In the genomic region with DNA sequence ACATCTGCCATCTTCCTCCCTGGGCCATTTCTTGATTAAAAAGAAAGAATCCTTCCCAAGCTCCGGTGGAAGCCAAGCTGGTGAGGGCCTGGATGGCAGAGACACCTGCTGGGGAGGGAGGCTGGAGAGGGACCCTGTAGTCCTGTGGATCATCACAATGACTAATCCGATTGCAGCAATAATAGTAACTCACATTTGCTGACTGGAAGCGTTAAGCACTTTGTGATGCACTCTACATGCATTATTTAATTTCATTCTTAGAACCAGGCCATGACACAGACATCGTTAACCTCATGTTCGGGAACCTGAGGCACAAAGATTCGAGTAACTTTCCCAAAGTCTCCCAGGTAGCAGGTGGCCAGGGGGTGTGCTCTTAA, we compare ENCODE assay signal across 21 cellular contexts. TPM values are rescaled to one million over a fixed set of nuclear protein-coding genes. Genes with fewer than 3 reads are reported as not detected.
A peak's percentile ranks its signal among the peaks of the same experiment; 100 is the strongest.
DNase-seq lines count a peak whose midpoint lies in the region; ATAC-seq and TF ChIP-seq lines count a peak whose summit lies in the region.
"Had no signal": no experiment of that assay in that cellular context is flagged by ENCODE, and none has a peak within 500 bp of the region (broad histone marks: within the 10 kb centered on the region; RNA-seq: fewer than 3 reads in every experiment).

No MANE protein-coding gene starts in this region.

- H3K4me2 ChIP-seq in GM23248 (ENCODE audit: unreplicated experiment) (no peak overlapping the region), osteoblast (ENCODE audit: insufficient read depth, low read length) (no peak overlapping the region)
- H3K4me2 ChIP-seq: A549 had no signal

- H3K9me2 ChIP-seq in GM23248 (ENCODE audit: insufficient read depth), result no peaks in the 10 kb centered on the region

- TF ChIP-seq CTCF in osteoblast (IDR thresholded peaks at IDR 0.05; ENCODE audit: extremely low read depth, low read depth, low read length) (peak; percentile 11), uterus (IDR thresholded peaks at IDR 0.05) (no peak)
- no peak for TF ChIP-seq CTCF in CD8-positive, alpha-beta T cell (IDR thresholded peaks at IDR 0.05)

- TF ChIP-seq POLR2A in uterus (IDR thresholded peaks at IDR 0.05), result no peak

- no peaks in the 10 kb centered on the region for H3K9me3 Mint-ChIP-seq in CD8-positive, alpha-beta T cell

- H3K4me1 Mint-ChIP-seq in CD8-positive, alpha-beta T cell (ENCODE audit: low read depth), result peaks cover 7% of the 10 kb centered on the region

- H3K4me3 ChIP-seq in GM23248, result no peak overlapping the region
- H3K4me3 ChIP-seq in osteoblast (ENCODE audit: insufficient read depth, low read length), result no peak overlapping the region
- no peak overlapping the region for H3K4me3 ChIP-seq in CD8-positive, alpha-beta T cell (ENCODE audit: low read depth, low read length)
- no peak overlapping the region for H3K4me3 ChIP-seq in uterus
- H3K4me3 ChIP-seq: A549, SJCRH30 had no signal

- H3K36me3 ChIP-seq in GM23248 (ENCODE audit: low read depth) (no peaks in the 10 kb centered on the region), osteoblast (ENCODE audit: insufficient read depth, low read length) (no peaks in the 10 kb centered on the region), uterus (no peaks in the 10 kb centered on the region)
- no peaks in the 10 kb centered on the region for H3K36me3 ChIP-seq in CD8-positive, alpha-beta T cell (ENCODE audit: insufficient read depth, low read length)
- H3K36me3 ChIP-seq: SJCRH30 had no signal

- in situ Hi-C loops in GM23248 (cut with MboI), result loop anchor here (25.0 kb wide), 1 partner anchor 674 kb away; no protein-coding TSS in a partner anchor

- peaks cover 2% of the 10 kb centered on the region for H3K36me3 Mint-ChIP-seq in CD8-positive, alpha-beta T cell

- peaks cover 5% of the 10 kb centered on the region for H3K27me3 Mint-ChIP-seq in CD8-positive, alpha-beta T cell (ENCODE audit: low read depth)

- no peaks in the 10 kb centered on the region for H3K4me1 ChIP-seq in GM23248 (ENCODE audit: insufficient read depth)
- peaks cover 4% of the 10 kb centered on the region for H3K4me1 ChIP-seq in osteoblast (ENCODE audit: insufficient read depth, low read length)
- H3K4me1 ChIP-seq in CD8-positive, alpha-beta T cell (ENCODE audit: insufficient read depth, low read length), result no peaks in the 10 kb centered on the region
- peaks cover 0 to 8% of the 10 kb centered on the region in 2 donors for H3K4me1 ChIP-seq in uterus
- H3K4me1 ChIP-seq: A549 had no signal

- H3K27ac ChIP-seq in GM23248 (no peak overlapping the region), osteoblast (ENCODE audit: low read depth, low read length) (no peak overlapping the region), uterus (no peak overlapping the region)
- H3K27ac ChIP-seq in CD8-positive, alpha-beta T cell (ENCODE audit: low read depth, low read length), result no peak overlapping the region
- H3K27ac ChIP-seq: A549, RWPE1, SJCRH30 had no signal

- intact Hi-C loops in CD8-positive, alpha-beta T cell (cut with DNase I, micrococcal nuclease), result no loop called here
- intact Hi-C loops in uterus (cut with DNase I; ENCODE audit: low total_unique reads) (no loop called here), left colon (cut with DNase I, micrococcal nuclease) (no loop called here)

- no peak overlapping the region for H3K9ac ChIP-seq in GM23248

- H2AFZ ChIP-seq in GM23248 (no peak overlapping the region), osteoblast (ENCODE audit: low read length) (no peak overlapping the region)

- DNase-seq in GM23248 (peak; percentile 28), SK-N-DZ (ENCODE audit: low spot score) (peak; percentile 80), fibroblast of peridontal ligament (ENCODE audit: extremely low read depth) (peak; percentile 40), osteoblast (ENCODE audit: insufficient read length, low spot score, missing footprints) (peak; percentile 74), uterus (no peak), left colon (no peak)
- no peak for DNase-seq in CD8-positive, alpha-beta T cell
- DNase-seq: C1 segment of cervical spinal cord; DMS 273 treated with DMSO at 0.1 percent for 48 hours; GF-D8; KBM-7; NCI-H1092; NCI-H1694; NCI-H226; NCI-H526; NK-92 treated with Interleukin-12 subunit alpha and Interleukin-12 subunit beta, amount 100 ng/mL, for 24 hours; OCI-M1; SJCRH30 had no signal

- POLR2A ChIA-PET in CD8-positive, alpha-beta T cell (lab: Charles Lee), result no interaction called here

- H3K9me3 ChIP-seq in GM23248 (ENCODE audit: low read depth), result no peaks in the 10 kb centered on the region
- H3K9me3 ChIP-seq in osteoblast (ENCODE audit: low read depth, low read length), result no peaks in the 10 kb centered on the region
- H3K9me3 ChIP-seq in CD8-positive, alpha-beta T cell (ENCODE audit: low read length), result no peaks in the 10 kb centered on the region
- no peaks in the 10 kb centered on the region for H3K9me3 ChIP-seq in uterus
- H3K9me3 ChIP-seq: A549, SJCRH30 had no signal

- no peaks in the 10 kb centered on the region for H3K79me2 ChIP-seq in GM23248 (ENCODE audit: insufficient read depth)
- H3K79me2 ChIP-seq in osteoblast (ENCODE audit: insufficient read depth, low read length), result no peaks in the 10 kb centered on the region

- 79 to 80% methylated on average over 6 of the region's 6 CpGs for WGBS in GM23248 (ENCODE audit: low coverage in 1 of 2, low lambda C conversion rate in 2 of 2, missing lambda C conversion rate in 2 of 2), 2 experiments

- H3K4me3 Mint-ChIP-seq in CD8-positive, alpha-beta T cell, result no peak overlapping the region

- ATAC-seq in CD8-positive, alpha-beta T cell, result no peak
- no peak for ATAC-seq in left colon
- ATAC-seq: A549, HCT116 had no signal

- H4K20me1 ChIP-seq in GM23248 (ENCODE audit: insufficient read depth) (no peaks in the 10 kb centered on the region), osteoblast (ENCODE audit: insufficient read depth, low read length) (no peaks in the 10 kb centered on the region)

- H3K27me3 ChIP-seq in GM23248 (replicated peaks; ENCODE audit: insufficient read depth) (no peaks in the 10 kb centered on the region), osteoblast (ENCODE audit: insufficient read depth, low read length) (no peaks in the 10 kb centered on the region), uterus (no peaks in the 10 kb centered on the region)
- H3K27me3 ChIP-seq in CD8-positive, alpha-beta T cell (ENCODE audit: insufficient read depth, low read length), result no peaks in the 10 kb centered on the region
- H3K27me3 ChIP-seq: SJCRH30 had no signal

- no peaks in the 10 kb centered on the region for H3F3A ChIP-seq in GM23248 (ENCODE audit: insufficient read depth)

- no peak overlapping the region for H3K27ac Mint-ChIP-seq in CD8-positive, alpha-beta T cell

- CTCF ChIA-PET in CD8-positive, alpha-beta T cell (lab: Charles Lee), result interaction anchor here (0.6 kb wide), 1 partner anchor 82 kb away, joined by 3 read pairs; no protein-coding TSS in a partner anchor

RNA-seq across cellular contexts. Expression of gene TBX2, which starts 13.8 kb away (rescaled TPM):
- 9.9 and 11.1 TPM in 2 replicates for total RNA-seq in GM23248 (2014; rRNA removed; shearing (Covaris generic))
- polyA plus RNA-seq in GM23248 (2016; fragmentation: Nextera tagmentation; extraction: Ambion mirVana), result 1.7 and 2.1 TPM in 2 replicates
- polyA plus RNA-seq in SK-N-DZ (2014; cell fraction: cytosol; rRNA removed), result 153 and 188 TPM in 2 replicates
- 310 and 397 TPM in 2 replicates for polyA plus RNA-seq in SK-N-DZ (2014; cell fraction: nucleus; rRNA removed)
- total RNA-seq in osteoblast (10.3 and 11.6 TPM in 2 replicates), uterus (10 to 100 TPM in 3 of 4 donors, under 1 TPM in 1; 0.29 to 40.5 (median 27.4) TPM), left colon (10 to 100 TPM in 1 of 2 donors, 1 to 10 TPM in 1; 5.8 to 11.7 TPM)
- total RNA-seq in CD8-positive, alpha-beta T cell, result not detected

Comparison
In these comparisons a context has a peak if more than half of its experiments do, and no peak if none do; other contexts are left out.
1. DNase-seq: peak in GM23248 (single experiment), SK-N-DZ (single experiment), fibroblast of peridontal ligament (single experiment) and osteoblast (single experiment); none in CD8-positive, alpha-beta T cell (0 of 7), uterus (0 of 2) and left colon (0 of 2).